Comparison of ENCODE assay signal across 18 cellular contexts in the genomic region with DNA sequence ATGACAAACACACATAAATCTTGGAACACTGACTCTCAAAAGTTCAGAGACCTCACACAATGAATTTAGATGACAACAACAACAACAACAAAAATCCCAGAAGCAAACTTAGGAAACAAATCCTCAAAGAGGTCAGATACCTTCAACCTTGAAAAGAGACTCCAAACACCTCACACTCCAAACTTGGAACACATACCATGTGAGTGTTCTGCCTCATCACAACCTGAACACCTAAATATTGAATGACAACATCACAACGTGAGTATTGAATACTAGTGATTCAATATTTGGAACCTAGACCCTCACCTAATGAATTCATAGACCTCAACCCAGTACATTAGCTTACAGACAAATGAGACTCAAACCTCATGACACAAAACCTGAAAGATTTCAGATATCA. TPM values are rescaled to one million over a fixed set of nuclear protein-coding genes. Genes with fewer than 3 reads are reported as not detected.
"Had no signal": no experiment of that assay in that cellular context is flagged by ENCODE, and none has a peak within 500 bp of the region (broad histone marks: within the 10 kb centered on the region; RNA-seq: fewer than 3 reads in every experiment).

No MANE protein-coding gene starts in this region.

- FAIRE-seq: islet of Langerhans had no signal

- ATAC-seq: effector memory CD8-positive, alpha-beta T cell; gastrocnemius medialis; heart right ventricle; mucosa of descending colon; naive thymus-derived CD8-positive, alpha-beta T cell; stimulated activated effector memory CD8-positive, alpha-beta T cell treated with anti-CD3 and anti-CD28 coated beads, Interleukin-12 subunit alpha, Interleukin-12 subunit beta, amount 100 ng/mL, for 72 hours had no signal

- H3K4me1 Mint-ChIP-seq: naive thymus-derived CD8-positive, alpha-beta T cell; stimulated activated effector memory CD8-positive, alpha-beta T cell treated with anti-CD3 and anti-CD28 coated beads, Interleukin-12 subunit alpha, Interleukin-12 subunit beta, amount 100 ng/mL, for 72 hours had no signal

- H3K4me3 Mint-ChIP-seq: dendritic cell treated with granulocyte-macrophage colony-stimulating factor and Interleukin-4, amounts not matched to agents 40 ng/mL and 50 ng/mL, for 4 days; effector memory CD8-positive, alpha-beta T cell; naive thymus-derived CD8-positive, alpha-beta T cell; stimulated activated effector memory CD8-positive, alpha-beta T cell treated with anti-CD3 and anti-CD28 coated beads, Interleukin-12 subunit alpha, Interleukin-12 subunit beta, amount 100 ng/mL, for 72 hours had no signal

- H3K36me3 Mint-ChIP-seq: naive thymus-derived CD8-positive, alpha-beta T cell; stimulated activated effector memory CD8-positive, alpha-beta T cell treated with anti-CD3 and anti-CD28 coated beads, Interleukin-12 subunit alpha, Interleukin-12 subunit beta, amount 100 ng/mL, for 72 hours had no signal

- H3K9me3 Mint-ChIP-seq: dendritic cell treated with granulocyte-macrophage colony-stimulating factor and Interleukin-4, amounts not matched to agents 40 ng/mL and 50 ng/mL, for 4 days; effector memory CD8-positive, alpha-beta T cell; stimulated activated effector memory CD8-positive, alpha-beta T cell treated with anti-CD3 and anti-CD28 coated beads, Interleukin-12 subunit alpha, Interleukin-12 subunit beta, amount 100 ng/mL, for 72 hours had no signal

- DNase-seq: effector memory CD8-positive, alpha-beta T cell; gastrocnemius medialis; heart right ventricle; hypothalamus; kidney glomerular epithelial cell; mammary epithelial cell; mucosa of descending colon; posterior cingulate gyrus; stimulated activated CD4-positive, alpha-beta T cell treated with anti-CD3 and anti-CD28 coated beads, Interleukin-4, amount 100 ng/mL, for 1 hour; stimulated activated CD8-positive, alpha-beta memory T cell treated with anti-CD3 and anti-CD28 coated beads, Interleukin-4, amount 100 ng/mL, for 48 hours; trophoblast cell had no signal

- H3K27ac Mint-ChIP-seq: dendritic cell treated with granulocyte-macrophage colony-stimulating factor and Interleukin-4, amounts not matched to agents 40 ng/mL and 50 ng/mL, for 4 days; effector memory CD8-positive, alpha-beta T cell; stimulated activated effector memory CD8-positive, alpha-beta T cell treated with anti-CD3 and anti-CD28 coated beads, Interleukin-12 subunit alpha, Interleukin-12 subunit beta, amount 100 ng/mL, for 72 hours had no signal

RNA-seq across cellular contexts. Expression of gene PAGE4, which starts 18.9 kb away (rescaled TPM):
- total RNA-seq: fibroblast of villous mesenchyme; gastrocnemius medialis; heart right ventricle; lower leg skin; mammary epithelial cell; mucosa of descending colon; naive thymus-derived CD8-positive, alpha-beta T cell; osteoblast had no signal
